In the genomic region with DNA sequence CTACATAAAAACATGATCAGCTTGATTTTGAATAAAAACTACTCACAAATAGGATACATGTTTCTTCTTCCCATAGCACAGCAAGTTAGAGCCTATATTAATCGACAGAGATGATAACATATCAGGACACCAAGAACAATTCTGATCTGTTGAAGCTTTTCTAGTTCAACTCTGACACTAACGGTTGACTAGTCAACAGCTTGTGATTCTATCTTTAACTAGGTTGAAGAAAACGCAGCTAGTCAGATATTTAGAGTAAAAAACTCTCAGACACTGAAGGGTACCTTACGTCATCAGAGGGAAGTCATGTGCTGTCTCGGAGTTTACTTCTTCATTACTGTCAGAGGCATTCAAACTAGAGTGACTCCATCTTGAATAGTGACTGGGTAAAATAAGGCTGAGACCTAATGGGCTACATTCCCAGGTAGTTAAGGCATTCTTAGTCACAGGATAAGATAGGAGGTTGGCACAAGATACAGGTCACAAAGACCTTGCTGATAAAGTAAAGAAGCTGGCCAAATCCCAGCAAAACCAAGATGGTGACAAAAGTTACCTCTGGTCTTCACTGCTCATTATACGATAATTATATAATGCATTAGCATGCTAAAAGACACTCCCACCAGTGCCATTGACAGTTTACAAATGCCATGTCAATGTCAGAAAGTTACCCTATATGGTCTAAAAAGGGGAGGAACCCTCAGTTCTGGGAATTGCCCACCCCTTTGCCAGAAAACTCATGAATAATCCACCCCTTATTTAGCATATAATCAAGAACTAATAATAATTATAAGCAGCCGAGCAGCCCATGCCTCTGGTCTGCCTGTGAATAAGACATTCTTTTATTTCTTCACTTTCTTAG, we compare ENCODE assay signal across 20 cellular contexts.
"Had no signal": no experiment of that assay in that cellular context is flagged by ENCODE, and none has a peak within 500 bp of the region (broad histone marks: within the 10 kb centered on the region; RNA-seq: fewer than 3 reads in every experiment).

No MANE protein-coding gene starts in this region.

- ATAC-seq: esophagus mucosa; left lung; naive thymus-derived CD8-positive, alpha-beta T cell; stimulated activated naive CD8-positive, alpha-beta T cell treated with anti-CD3 and anti-CD28 coated beads, Interleukin-15, Interleukin-2, amounts not matched to agents 100 U/mL and 50 U/mL, for 24 hours had no signal

- H2AFZ ChIP-seq: neural progenitor cell had no signal

- H3K9ac ChIP-seq: neural progenitor cell had no signal

- H3K4me1 ChIP-seq: left lung, neural progenitor cell, spleen had no signal

- H3K4me2 ChIP-seq: neural progenitor cell had no signal

- H3K27me3 ChIP-seq: left lung, neural progenitor cell, spleen, tibial artery had no signal

- H3K9me3 ChIP-seq: left lung, spleen, tibial artery had no signal

- FAIRE-seq: frontal cortex, TTC549 had no signal

- H3K27ac ChIP-seq: left lung, neural progenitor cell, spleen, tibial artery had no signal

- DNase-seq: activated CD4-positive, alpha-beta T cell treated with anti-CD3 and anti-CD28 coated beads for 1 hour; activated CD4-positive, alpha-beta T cell treated with anti-CD3 and anti-CD28 coated beads, Interleukin-2, amount 50 U/mL, for 1 hour; activated gamma-delta T cell treated with Interleukin-2 at 50 U/mL for 16 hours; activated T-cell treated with anti-CD3 and anti-CD28 coated beads, Interleukin-2, amount 50 U/mL, for 1 hour; aorta; caudate nucleus; dermis blood vessel endothelial cell; effector CD8-positive, alpha-beta T cell; hippocampal formation; kidney glomerular epithelial cell; left lung; naive thymus-derived CD8-positive, alpha-beta T cell; spleen; stimulated activated CD4-positive, alpha-beta T cell treated with anti-CD3 and anti-CD28 coated beads, Interleukin-4, amount 100 ng/mL, for 1 hour; stimulated activated naive CD8-positive, alpha-beta T cell treated with anti-CD3 and anti-CD28 coated beads, Interleukin-15, Interleukin-2, amounts not matched to agents 100 U/mL and 50 U/mL, for 24 hours; tibial artery had no signal

- H3K36me3 ChIP-seq: left lung, neural progenitor cell, spleen, tibial artery had no signal

- H3K4me3 ChIP-seq: left lung, neural progenitor cell, spleen, tibial artery had no signal
